Comparison of ENCODE assay signal across 18 cellular contexts in the genomic region with DNA sequence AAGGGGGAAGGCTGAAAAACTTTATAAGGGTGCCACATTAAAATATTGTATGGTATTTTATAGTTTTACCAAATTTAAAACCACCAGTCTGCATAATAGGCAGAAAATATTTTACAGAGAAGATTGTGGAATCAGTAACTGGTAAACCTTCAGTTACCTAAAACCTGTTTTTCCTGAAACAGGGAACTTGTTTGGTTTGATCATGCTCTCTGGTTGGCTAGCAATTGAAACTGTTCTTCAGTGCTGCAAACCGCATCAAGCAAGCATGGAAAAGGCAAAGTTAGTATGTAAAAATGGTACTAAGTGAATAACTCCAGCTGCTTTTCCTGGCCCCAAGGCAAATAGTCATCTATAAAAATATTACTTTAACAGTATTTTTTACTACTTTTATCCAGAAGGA.
"Had no signal": no experiment of that assay in that cellular context is flagged by ENCODE, and none has a peak within 500 bp of the region (broad histone marks: within the 10 kb centered on the region; RNA-seq: fewer than 3 reads in every experiment).

No MANE protein-coding gene starts in this region.

- H3K27ac ChIP-seq: gastrocnemius medialis, heart right ventricle, left lung, skin epidermis, transverse colon had no signal

- H3K4me1 ChIP-seq: gastrocnemius medialis, heart right ventricle, left lung, transverse colon had no signal

- H3K9me3 ChIP-seq: gastrocnemius medialis, heart right ventricle, left lung, transverse colon had no signal

- H3K27ac Mint-ChIP-seq: activated CD4-positive, alpha-beta T cell treated with anti-CD3 and anti-CD28 coated beads, Interleukin-2, amount 10 ng/mL, durations not matched to agents 24 days and 14 days; activated naive CD8-positive, alpha-beta T cell; brain; dendritic cell treated with granulocyte-macrophage colony-stimulating factor and Interleukin-4, amounts not matched to agents 40 ng/mL and 50 ng/mL, for 4 days; memory B cell; natural killer cell had no signal

- H3K4me3 ChIP-seq: gastrocnemius medialis, heart right ventricle, left lung, skin epidermis, transverse colon had no signal

- H3K4me3 Mint-ChIP-seq: activated CD4-positive, alpha-beta T cell treated with anti-CD3 and anti-CD28 coated beads, Interleukin-2, amount 10 ng/mL, durations not matched to agents 24 days and 14 days; activated naive CD8-positive, alpha-beta T cell; brain; dendritic cell treated with granulocyte-macrophage colony-stimulating factor and Interleukin-4, amounts not matched to agents 40 ng/mL and 50 ng/mL, for 4 days; memory B cell; natural killer cell had no signal

- DNase-seq: activated CD4-positive, alpha-beta T cell treated with anti-CD3 and anti-CD28 coated beads, Interleukin-2, amount 10 ng/mL, durations not matched to agents 24 days and 14 days; activated CD4-positive, CD25-positive, alpha-beta regulatory T cell; activated CD8-positive, alpha-beta memory T cell treated with anti-CD3 and anti-CD28 coated beads, Interleukin-2, amount 50 U/mL, for 48 hours; activated gamma-delta T cell treated with Interleukin-2 at 50 U/mL for 16 hours; effector memory CD4-positive, alpha-beta T cell; gastrocnemius medialis; heart right ventricle; left lung; natural killer cell; stimulated activated CD4-positive, alpha-beta T cell treated with anti-CD3 and anti-CD28 coated beads, Interleukin-4, amount 100 ng/mL, for 24 hours; stimulated activated naive CD4-positive, alpha-beta T cell; substantia nigra; transverse colon had no signal

- H3K27me3 Mint-ChIP-seq: activated CD4-positive, alpha-beta T cell treated with anti-CD3 and anti-CD28 coated beads, Interleukin-2, amount 10 ng/mL, durations not matched to agents 24 days and 14 days; activated naive CD8-positive, alpha-beta T cell; dendritic cell treated with granulocyte-macrophage colony-stimulating factor and Interleukin-4, amounts not matched to agents 40 ng/mL and 50 ng/mL, for 4 days; memory B cell had no signal

- H3K36me3 ChIP-seq: gastrocnemius medialis, heart right ventricle, left lung, transverse colon had no signal

- ATAC-seq: gastrocnemius medialis, heart right ventricle, left lung, natural killer cell had no signal

- H3K9me3 Mint-ChIP-seq: brain, memory B cell had no signal

- H3K4me1 Mint-ChIP-seq: brain, memory B cell, natural killer cell had no signal

- H3K36me3 Mint-ChIP-seq: activated naive CD8-positive, alpha-beta T cell; brain had no signal

- H3K27me3 ChIP-seq: gastrocnemius medialis, heart right ventricle, left lung, transverse colon had no signal
